8 cellular contexts compared by ENCODE assay signal in genomic region chr14:22472935-22473854, GRCh38.
A peak's percentile ranks its signal among the peaks of the same experiment; 100 is the strongest.
DNase-seq lines count a peak whose midpoint lies in the region; ATAC-seq, FAIRE-seq and TF ChIP-seq lines count a peak whose summit lies in the region.

No MANE protein-coding gene starts in this region.

- no peak for FAIRE-seq in bronchial epithelial cell (lab: Jason Lieb, UNC)

- TF ChIP-seq POLR2A in right lobe of liver (IDR thresholded peaks at IDR 0.05): no peak

- no peaks in the 10 kb centered on the region for H3K36me3 ChIP-seq in bronchial epithelial cell (ENCODE audit: control insufficient read depth, insufficient read depth, low read length)
- H3K36me3 ChIP-seq in right lobe of liver: no peaks in the 10 kb centered on the region

- H3K9me3 ChIP-seq in right lobe of liver: no peaks in the 10 kb centered on the region

- no peak overlapping the region for H3K27ac ChIP-seq in right lobe of liver

- intact Hi-C loops in right lobe of liver (cut with DNase I): loop anchor here (5.0 kb wide), 2 partner anchors 76 to 86 kb away; no protein-coding TSS in a partner anchor

- H3K4me3 ChIP-seq in bronchial epithelial cell (ENCODE audit: low read depth, low read length) (no peak overlapping the region), right lobe of liver (no peak overlapping the region)

- no peaks in the 10 kb centered on the region for H3K4me1 ChIP-seq in right lobe of liver

- DNase-seq in GM10266 (ENCODE audit: extremely low spot score): peak; percentile 58
- peak; percentile 48 for DNase-seq in NCI-H460 (ENCODE audit: extremely low read depth, low read depth)
- peak; percentile 51 for DNase-seq in bronchial epithelial cell (ENCODE audit: low read depth)
- DNase-seq in right lobe of liver: no peak
- no peak for DNase-seq in activated CD4-positive, CD25-positive, alpha-beta regulatory T cell treated with anti-CD3 and anti-CD28 coated beads, Interleukin-2, amount 50 U/mL, for 72 hours

- ATAC-seq in HG02763 (IDR thresholded peaks at IDR 0.05; ENCODE audit: unreplicated experiment) (peak; percentile 45), right lobe of liver (peak; percentile 34 to 70 (median 62)), HG03045 (IDR thresholded peaks at IDR 0.05; ENCODE audit: unreplicated experiment) (no peak), HG02981 (IDR thresholded peaks at IDR 0.05; ENCODE audit: unreplicated experiment) (no peak)

- TF ChIP-seq CTCF in GM10266 (IDR thresholded peaks at IDR 0.05; ENCODE audit: control insufficient read depth, insufficient read depth, low read depth, missing control alignments) (peak; percentile 72), bronchial epithelial cell (IDR thresholded peaks at IDR 0.05; ENCODE audit: insufficient read depth, low read length, severe bottlenecking) (peak; percentile 58), right lobe of liver (IDR thresholded peaks at IDR 0.05) (peak; percentile 41 to 62 (median 48))

- H3K27me3 ChIP-seq in bronchial epithelial cell (ENCODE audit: control insufficient read depth, insufficient read depth, low read length) (no peaks in the 10 kb centered on the region), right lobe of liver (no peaks in the 10 kb centered on the region)

- 24% methylated on average over 9 of the region's 12 CpGs for WGBS in right lobe of liver (ENCODE audit: insufficient coverage, low coverage, low lambda C conversion rate, missing lambda C conversion rate)

Comparison
In these comparisons a context has a peak if more than half of its experiments do, and no peak if none do; other contexts are left out.
1. DNase-seq: peak in GM10266 (single experiment), NCI-H460 (single experiment) and bronchial epithelial cell (single experiment); none in right lobe of liver (0 of 3) and activated CD4-positive, CD25-positive, alpha-beta regulatory T cell treated with anti-CD3 and anti-CD28 coated beads, Interleukin-2, amount 50 U/mL, for 72 hours (single experiment).
2. ATAC-seq: peak in HG02763 (single experiment) and right lobe of liver (4 of 4); none in HG03045 (single experiment) and HG02981 (single experiment).
3. Peak in every context shown above with its lines, with median percentiles within 50 percentile points of each other: CTCF ChIP-seq.